Comparison of ENCODE assay signal across 21 cellular contexts in the genomic region with DNA sequence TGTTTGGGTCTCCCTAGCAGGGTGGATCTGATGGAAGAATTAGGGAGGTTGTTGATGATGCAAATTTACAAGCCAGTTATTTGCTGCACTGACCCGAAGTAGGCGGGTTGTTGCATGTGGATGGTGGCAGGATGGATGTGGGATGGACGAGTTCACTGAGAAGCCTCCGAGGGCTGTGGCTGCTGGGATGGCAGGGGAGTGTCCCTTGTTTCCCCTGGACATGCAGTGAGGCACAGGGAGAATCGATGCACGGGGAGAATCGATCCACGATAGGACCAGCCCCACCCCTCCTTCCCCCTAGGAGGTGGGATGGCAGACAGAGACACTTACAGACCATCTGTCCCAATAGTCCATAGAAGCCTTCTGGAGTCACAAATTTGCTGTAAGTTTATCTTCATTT. TPM values are rescaled to one million over a fixed set of nuclear protein-coding genes. Genes with fewer than 3 reads are reported as not detected.
DNase-seq lines count a peak whose midpoint lies in the region; ATAC-seq and TF ChIP-seq lines count a peak whose summit lies in the region.
"Had no signal": no experiment of that assay in that cellular context is flagged by ENCODE, and none has a peak within 500 bp of the region (broad histone marks: within the 10 kb centered on the region; RNA-seq: fewer than 3 reads in every experiment).

No MANE protein-coding gene starts in this region.

- 50% methylated on average over 8 of the region's 8 CpGs for WGBS in right lobe of liver (ENCODE audit: insufficient coverage, low coverage, low lambda C conversion rate, missing lambda C conversion rate)
- 84% methylated on average over 8 of the region's 8 CpGs for WGBS in suprapubic skin

- H3K9me3 ChIP-seq in right lobe of liver: no peaks in the 10 kb centered on the region
- no peaks in the 10 kb centered on the region for H3K9me3 ChIP-seq in suprapubic skin
- H3K9me3 ChIP-seq: heart left ventricle, left ventricle myocardium inferior, neutrophil, thoracic aorta had no signal

- ATAC-seq in activated CD8-positive, alpha-beta memory T cell treated with anti-CD3 and anti-CD28 coated beads, Interleukin-2, amount 10 ng/mL, durations not matched to agents 7 days and 5 days: no peak
- peak; percentile 5 to 27 (median 16) for ATAC-seq in right lobe of liver
- no peak for ATAC-seq in GM18519 (IDR thresholded peaks at IDR 0.05; ENCODE audit: low FRiP score, unreplicated experiment)
- no peak for ATAC-seq in GM18870 (IDR thresholded peaks at IDR 0.05; ENCODE audit: unreplicated experiment)
- ATAC-seq: heart left ventricle had no signal

- no peak overlapping the region for H3K4me3 Mint-ChIP-seq in activated CD8-positive, alpha-beta memory T cell treated with anti-CD3 and anti-CD28 coated beads, Interleukin-2, amount 10 ng/mL, durations not matched to agents 7 days and 5 days
- H3K4me3 Mint-ChIP-seq: dendritic cell treated with granulocyte-macrophage colony-stimulating factor and Interleukin-4, amounts not matched to agents 40 ng/mL and 50 ng/mL, for 4 days had no signal

- H3K4me3 ChIP-seq in right lobe of liver: peak overlapping the region in 1 of 3 donors; percentile 13
- H3K4me3 ChIP-seq in suprapubic skin: no peak overlapping the region
- H3K4me3 ChIP-seq: heart left ventricle, left ventricle myocardium inferior, SK-N-MC, thoracic aorta had no signal

- H3K9me3 Mint-ChIP-seq in activated CD8-positive, alpha-beta memory T cell treated with anti-CD3 and anti-CD28 coated beads, Interleukin-2, amount 10 ng/mL, durations not matched to agents 7 days and 5 days (ENCODE audit: low read depth): no peaks in the 10 kb centered on the region
- H3K9me3 Mint-ChIP-seq: activated T-helper 2 cell treated with anti-CD3 and anti-CD28 coated beads, Interferon-gamma antibody, Interleukin-2, Interleukin-4, amounts not matched to agents 10 μg/mL and 5 μg/mL and 100 μg/mL, durations not matched to agents 14 hours and 24 hours and 36 hours; dendritic cell treated with granulocyte-macrophage colony-stimulating factor and Interleukin-4, amounts not matched to agents 40 ng/mL and 50 ng/mL, for 4 days had no signal

- peak; percentile 31 for DNase-seq in activated CD8-positive, alpha-beta memory T cell treated with anti-CD3 and anti-CD28 coated beads, Interleukin-2, amount 10 ng/mL, durations not matched to agents 7 days and 5 days
- DNase-seq in activated CD8-positive, alpha-beta memory T cell treated with anti-CD3 and anti-CD28 coated beads, Interleukin-2, amount 50 U/mL, for 4 hours: no peak
- DNase-seq in right lobe of liver (peak; percentile 28 to 70 (median 51)), suprapubic skin (ENCODE audit: low spot score in 2 of 2) (peak; percentile 42 to 68), occipital lobe (lab: John Stamatoyannopoulos, UW) (no peak)
- DNase-seq: activated CD4-positive, CD25-positive, alpha-beta regulatory T cell; left ventricle myocardium inferior; NCI-H1092 treated with DMSO at 0.1 percent for 48 hours; retina; stimulated activated CD8-positive, alpha-beta memory T cell treated with anti-CD3 and anti-CD28 coated beads, Interleukin-4, amount 100 ng/mL, for 48 hours; T1000 had no signal

- H3K36me3 ChIP-seq in right lobe of liver (no peaks in the 10 kb centered on the region), suprapubic skin (no peaks in the 10 kb centered on the region)
- H3K36me3 ChIP-seq: heart left ventricle, left ventricle myocardium inferior, neutrophil, thoracic aorta had no signal

- H3K4me1 Mint-ChIP-seq in activated CD8-positive, alpha-beta memory T cell treated with anti-CD3 and anti-CD28 coated beads, Interleukin-2, amount 10 ng/mL, durations not matched to agents 7 days and 5 days: no peaks in the 10 kb centered on the region

- no peaks in the 10 kb centered on the region for H3K27me3 ChIP-seq in right lobe of liver
- H3K27me3 ChIP-seq in suprapubic skin: no peaks in the 10 kb centered on the region
- H3K27me3 ChIP-seq: heart left ventricle, neutrophil had no signal

- intact Hi-C loops in right lobe of liver (cut with DNase I): no loop called here

- TF ChIP-seq CTCF in right lobe of liver (IDR thresholded peaks at IDR 0.05): no peak
- TF ChIP-seq CTCF in suprapubic skin (IDR thresholded peaks at IDR 0.05): no peak

- peaks cover 43% of the 10 kb centered on the region for H3K27me3 Mint-ChIP-seq in activated CD8-positive, alpha-beta memory T cell treated with anti-CD3 and anti-CD28 coated beads, Interleukin-2, amount 10 ng/mL, durations not matched to agents 7 days and 5 days

- TF ChIP-seq EP300 in suprapubic skin (IDR thresholded peaks at IDR 0.05): no peak

- H3K27ac Mint-ChIP-seq in activated CD8-positive, alpha-beta memory T cell treated with anti-CD3 and anti-CD28 coated beads, Interleukin-2, amount 10 ng/mL, durations not matched to agents 7 days and 5 days: no peak overlapping the region
- H3K27ac Mint-ChIP-seq: activated T-helper 2 cell treated with anti-CD3 and anti-CD28 coated beads, Interferon-gamma antibody, Interleukin-2, Interleukin-4, amounts not matched to agents 10 μg/mL and 5 μg/mL and 100 μg/mL, durations not matched to agents 14 hours and 24 hours and 36 hours had no signal

- CTCF ChIA-PET in activated CD8-positive, alpha-beta memory T cell treated with anti-CD3 and anti-CD28 coated beads, Interleukin-2, amount 10 ng/mL, durations not matched to agents 7 days and 5 days (lab: Charles Lee): interaction anchor here (1.5 kb wide), 1 partner anchor 27 kb away, joined by 3 read pairs; no protein-coding TSS in a partner anchor

- H3K27ac ChIP-seq in angular gyrus (ENCODE audit: low read depth, low read length): peak overlapping the region; percentile 86
- H3K27ac ChIP-seq in right lobe of liver: peak overlapping the region in 2 of 3 donors; percentile 41 to 89
- H3K27ac ChIP-seq in suprapubic skin: no peak overlapping the region
- H3K27ac ChIP-seq: C4-2B, heart left ventricle, left ventricle myocardium inferior, SK-N-MC, thoracic aorta had no signal

- H3K36me3 Mint-ChIP-seq in activated CD8-positive, alpha-beta memory T cell treated with anti-CD3 and anti-CD28 coated beads, Interleukin-2, amount 10 ng/mL, durations not matched to agents 7 days and 5 days: peaks cover 2% of the 10 kb centered on the region

- no peak for TF ChIP-seq POLR2A in right lobe of liver (IDR thresholded peaks at IDR 0.05)
- TF ChIP-seq POLR2A in suprapubic skin (IDR thresholded peaks at IDR 0.05): no peak

- H3K4me1 ChIP-seq in right lobe of liver (peaks cover 0 to 59% (median 22%) of the 10 kb centered on the region in 4 donors), suprapubic skin (peaks cover 26% of the 10 kb centered on the region)

RNA-seq across cellular contexts. Expression of gene KLF13, which starts 31.0 kb away (rescaled TPM):
- 100 to 1,000 TPM; 163 to 206 TPM for total RNA-seq in activated CD8-positive, alpha-beta memory T cell treated with anti-CD3 and anti-CD28 coated beads, Interleukin-2, amount 10 ng/mL, durations not matched to agents 7 days and 5 days
- total RNA-seq in right lobe of liver: 10 to 100 TPM; 22.7 to 66.2 (median 28.5) TPM
- total RNA-seq in suprapubic skin: 100 to 1,000 TPM; 141 to 162 (median 145) TPM
- 47.9 TPM for total RNA-seq in occipital lobe

Comparison
In these comparisons a context has a peak if more than half of its experiments do, and no peak if none do; other contexts are left out.
1. DNase-seq: peak in activated CD8-positive, alpha-beta memory T cell treated with anti-CD3 and anti-CD28 coated beads, Interleukin-2, amount 10 ng/mL, durations not matched to agents 7 days and 5 days (single experiment), right lobe of liver (3 of 3) and suprapubic skin (2 of 2); none in activated CD8-positive, alpha-beta memory T cell treated with anti-CD3 and anti-CD28 coated beads, Interleukin-2, amount 50 U/mL, for 4 hours (single experiment) and occipital lobe (single experiment).
2. ATAC-seq: peak in right lobe of liver (4 of 4); none in activated CD8-positive, alpha-beta memory T cell treated with anti-CD3 and anti-CD28 coated beads, Interleukin-2, amount 10 ng/mL, durations not matched to agents 7 days and 5 days (single experiment), GM18519 (single experiment) and GM18870 (single experiment).